In genomic region chr11:33387996-33388395, GRCh38 we compare ENCODE assay signal across 13 cellular contexts. TPM values are rescaled to one million over a fixed set of nuclear protein-coding genes. Genes with fewer than 3 reads are reported as not detected.
DNase-seq lines count a peak whose midpoint lies in the region; ATAC-seq and TF ChIP-seq lines count a peak whose summit lies in the region.
"Had no signal": no experiment of that assay in that cellular context is flagged by ENCODE, and none has a peak within 500 bp of the region (broad histone marks: within the 10 kb centered on the region; RNA-seq: fewer than 3 reads in every experiment).

No MANE protein-coding gene starts in this region.

- TF ChIP-seq CTCF in SK-N-SH (IDR thresholded peaks at IDR 0.05) (no peak), spleen (IDR thresholded peaks at IDR 0.05 in 8 of 11, conservative IDR thresholded peaks at IDR 0.05 in 3 of 11) (no peak)

- WGBS in mesenchymal stem cell = 96% methylated on average over 5 of the region's 5 CpGs
- 94% methylated on average over 5 of the region's 5 CpGs for WGBS in SK-N-SH (ENCODE audit: low lambda C conversion rate)
- WGBS in spleen, 5 donors = 50 to 68% (median 64%) methylated on average over 5 of the region's 5 CpGs

- H4K8ac ChIP-seq in mesenchymal stem cell (ENCODE audit: low read length) = no peak overlapping the region

- no peak overlapping the region for H2BK12ac ChIP-seq in mesenchymal stem cell (ENCODE audit: low read length in 2 of 2)

- H3K4me1 ChIP-seq in Karpas-422 (ENCODE audit: low read length) = peaks cover 53% of the 10 kb centered on the region
- H3K4me1 ChIP-seq in mesenchymal stem cell (ENCODE audit: control insufficient read depth, insufficient read depth, low read depth, low read length) = peaks cover 3% of the 10 kb centered on the region
- peaks cover 8% of the 10 kb centered on the region in 2 experiments; a peak in 3 of 4 replicates for H3K4me1 ChIP-seq in SK-N-SH (ENCODE audit: control insufficient read depth in 1 of 2, insufficient read depth in 2 of 2, low read depth in 1 of 2, low read length in 1 of 2)
- H3K4me1 ChIP-seq in spleen = peaks cover 0 to 35% (median 9%) of the 10 kb centered on the region in 6 donors
- H3K4me1 ChIP-seq: sigmoid colon had no signal

- H3K27me3 ChIP-seq in Karpas-422 (ENCODE audit: low read length) = no peaks in the 10 kb centered on the region
- H3K27me3 ChIP-seq in mesenchymal stem cell (ENCODE audit: control insufficient read depth in 1 of 2, insufficient read depth in 1 of 2, low read length in 2 of 2) = no peaks in the 10 kb centered on the region
- H3K27me3 ChIP-seq in SK-N-SH (ENCODE audit: insufficient read depth) = no peaks in the 10 kb centered on the region
- no peaks in the 10 kb centered on the region for H3K27me3 ChIP-seq in spleen (replicated peaks in 1 of 7)
- H3K27me3 ChIP-seq: sigmoid colon had no signal

- H3K9me2 ChIP-seq in Karpas-422 (replicated peaks; ENCODE audit: insufficient read depth, low read length) = no peaks in the 10 kb centered on the region
- no peaks in the 10 kb centered on the region for H3K9me2 ChIP-seq in SK-N-SH

- TF ChIP-seq EP300 in SK-N-SH (IDR thresholded peaks at IDR 0.05; ENCODE audit: borderline replicate concordance in 1 of 2, low read depth in 1 of 2, low read length in 1 of 2) = no peak

- peak; percentile 48 for DNase-seq in Karpas-422
- DNase-seq in mesenchymal stem cell = no peak
- DNase-seq in activated CD8-positive, alpha-beta memory T cell treated with anti-CD3 and anti-CD28 coated beads, Interleukin-2, amount 10 ng/mL, durations not matched to agents 7 days and 5 days = no peak
- no peak for DNase-seq in SK-N-SH
- no peak for DNase-seq in spleen
- no peak for DNase-seq in NCI-H1105 treated with DMSO at 0.1 percent for 48 hours (lab: John Stamatoyannopoulos, UW)
- DNase-seq: activated naive CD8-positive, alpha-beta T cell treated with anti-CD3 and anti-CD28 coated beads, Interleukin-2, amount 50 U/mL, for 24 hours; PC-9; sigmoid colon; T-helper 9 cell had no signal

- peak overlapping the region; percentile 66 for H3K4me2 ChIP-seq in Karpas-422 (ENCODE audit: low read depth, low read length, poor library complexity, severe bottlenecking)
- no peak overlapping the region for H3K4me2 ChIP-seq in mesenchymal stem cell (ENCODE audit: low read length, poor library complexity, severe bottlenecking)
- no peak overlapping the region for H3K4me2 ChIP-seq in SK-N-SH
- H3K4me2 ChIP-seq: PC-9 had no signal

- H3F3A ChIP-seq in SK-N-SH (replicated peaks; ENCODE audit: insufficient read depth) = peaks cover 33% of the 10 kb centered on the region

- no peaks in the 10 kb centered on the region for H3K36me3 Mint-ChIP-seq in activated CD8-positive, alpha-beta memory T cell treated with anti-CD3 and anti-CD28 coated beads, Interleukin-2, amount 10 ng/mL, durations not matched to agents 7 days and 5 days

- peaks cover 20% of the 10 kb centered on the region for H3K79me1 ChIP-seq in mesenchymal stem cell (replicated peaks; ENCODE audit: low read length, poor library complexity, severe bottlenecking)

- H3K79me2 ChIP-seq in Karpas-422 (ENCODE audit: low read length) (no peaks in the 10 kb centered on the region), SK-N-SH (ENCODE audit: insufficient read depth) (peaks cover 100% of the 10 kb centered on the region)

- H3K4me3 Mint-ChIP-seq in activated CD8-positive, alpha-beta memory T cell treated with anti-CD3 and anti-CD28 coated beads, Interleukin-2, amount 10 ng/mL, durations not matched to agents 7 days and 5 days = no peak overlapping the region
- H3K4me3 Mint-ChIP-seq: activated naive CD8-positive, alpha-beta T cell treated with anti-CD3 and anti-CD28 coated beads, Interleukin-2, amount 50 U/mL, for 24 hours had no signal

- no peak for TF ChIP-seq RAD21 in SK-N-SH (IDR thresholded peaks at IDR 0.05; ENCODE audit: low read length)

- ATAC-seq in GM18868 (IDR thresholded peaks at IDR 0.05; ENCODE audit: unreplicated experiment) (peak; percentile 55), HG02588 (IDR thresholded peaks at IDR 0.05; ENCODE audit: unreplicated experiment) (peak; percentile 43)
- ATAC-seq in activated CD8-positive, alpha-beta memory T cell treated with anti-CD3 and anti-CD28 coated beads, Interleukin-2, amount 10 ng/mL, durations not matched to agents 7 days and 5 days = no peak
- ATAC-seq: activated naive CD8-positive, alpha-beta T cell treated with anti-CD3 and anti-CD28 coated beads, Interleukin-2, amount 50 U/mL, for 24 hours had no signal

- H2AFZ ChIP-seq in Karpas-422 (ENCODE audit: low read length) = peak overlapping the region; percentile 33; the same call in 1 of the 2 replicates
- H2AFZ ChIP-seq in mesenchymal stem cell (ENCODE audit: low read depth, low read length) = no peak overlapping the region
- H2AFZ ChIP-seq in SK-N-SH (ENCODE audit: low read depth) = no peak overlapping the region
- H2AFZ ChIP-seq: PC-9 had no signal

- H3K27ac ChIP-seq in Karpas-422 (ENCODE audit: low read length) (peak overlapping the region; percentile 85), mesenchymal stem cell (ENCODE audit: low read length, poor library complexity, severe bottlenecking) (peak overlapping the region; percentile 58), SK-N-SH (ENCODE audit: low read depth in 2 of 2, low read length in 1 of 2) (no peak overlapping the region), spleen (peak overlapping the region in 4 of 8 donors; percentile 27 to 60 (median 36))
- H3K27ac ChIP-seq: PC-9, sigmoid colon had no signal

- intact Hi-C loops in spleen (cut with DNase I; ENCODE audit: low total_unique reads) = loop anchor here (10.0 kb wide), 1 partner anchor 157 kb away; no protein-coding TSS in a partner anchor

- no peak overlapping the region for H2AK5ac ChIP-seq in mesenchymal stem cell (ENCODE audit: low read length, severe bottlenecking)

- H2BK5ac ChIP-seq in mesenchymal stem cell (ENCODE audit: low read depth, low read length, poor library complexity, severe bottlenecking) = no peak overlapping the region

- no peak for TF ChIP-seq POLR2A in spleen (IDR thresholded peaks at IDR 0.05)

- peaks cover 5% of the 10 kb centered on the region; the same call in 1 of the 2 replicates for H3K36me3 ChIP-seq in Karpas-422 (ENCODE audit: insufficient read depth, low read length)
- H3K36me3 ChIP-seq in mesenchymal stem cell (ENCODE audit: control insufficient read depth in 1 of 2, insufficient read depth in 2 of 2, low read depth in 1 of 2, low read length in 2 of 2) = peaks cover 0 to 14% of the 10 kb centered on the region in 2 experiments
- H3K36me3 ChIP-seq in SK-N-SH (replicated peaks in 1 of 2; ENCODE audit: control insufficient read depth in 1 of 2, insufficient read depth in 2 of 2, low read length in 1 of 2) = peaks cover 4 to 24% of the 10 kb centered on the region in 2 experiments
- H3K36me3 ChIP-seq in spleen = no peaks in the 10 kb centered on the region
- H3K36me3 ChIP-seq: sigmoid colon had no signal

- H4K20me1 ChIP-seq in Karpas-422 (ENCODE audit: insufficient read depth, low read depth, low read length) (no peaks in the 10 kb centered on the region), SK-N-SH (ENCODE audit: insufficient read depth) (peaks cover 80% of the 10 kb centered on the region)

- H3K4me1 Mint-ChIP-seq in activated CD8-positive, alpha-beta memory T cell treated with anti-CD3 and anti-CD28 coated beads, Interleukin-2, amount 10 ng/mL, durations not matched to agents 7 days and 5 days = no peaks in the 10 kb centered on the region

- no peak overlapping the region for H2BK15ac ChIP-seq in mesenchymal stem cell (ENCODE audit: low read depth, poor library complexity, severe bottlenecking)

- H3K27ac Mint-ChIP-seq in activated CD8-positive, alpha-beta memory T cell treated with anti-CD3 and anti-CD28 coated beads, Interleukin-2, amount 10 ng/mL, durations not matched to agents 7 days and 5 days = no peak overlapping the region
- H3K27ac Mint-ChIP-seq: activated naive CD8-positive, alpha-beta T cell treated with anti-CD3 and anti-CD28 coated beads, Interleukin-2, amount 50 U/mL, for 24 hours had no signal

- 0 out of 2 replicates have a peak, but pooled peaks cover 4% of the 10 kb centered on the region for H3K9me3 ChIP-seq in Karpas-422 (ENCODE audit: low read length)
- peaks cover 10% of the 10 kb centered on the region for H3K9me3 ChIP-seq in mesenchymal stem cell (ENCODE audit: control insufficient read depth, low read length)
- peaks cover 6% of the 10 kb centered on the region for H3K9me3 ChIP-seq in SK-N-SH
- H3K9me3 ChIP-seq in spleen = peaks cover 0 to 16% (median 12%) of the 10 kb centered on the region in 8 donors

- H3K14ac ChIP-seq in mesenchymal stem cell (ENCODE audit: low read length in 2 of 2) = no peak overlapping the region

- H3K9me3 Mint-ChIP-seq in activated CD8-positive, alpha-beta memory T cell treated with anti-CD3 and anti-CD28 coated beads, Interleukin-2, amount 10 ng/mL, durations not matched to agents 7 days and 5 days (ENCODE audit: low read depth) = no peaks in the 10 kb centered on the region

- peaks cover 21% of the 10 kb centered on the region for H3K27me3 Mint-ChIP-seq in activated CD8-positive, alpha-beta memory T cell treated with anti-CD3 and anti-CD28 coated beads, Interleukin-2, amount 10 ng/mL, durations not matched to agents 7 days and 5 days

- no peak overlapping the region for H4K91ac ChIP-seq in mesenchymal stem cell (ENCODE audit: low read length)

- no peak overlapping the region for H2BK120ac ChIP-seq in mesenchymal stem cell (ENCODE audit: low read depth, low read length)

- H3K23ac ChIP-seq in mesenchymal stem cell (ENCODE audit: low read length in 2 of 2) = no peak overlapping the region

- CTCF ChIA-PET in activated CD8-positive, alpha-beta memory T cell treated with anti-CD3 and anti-CD28 coated beads, Interleukin-2, amount 10 ng/mL, durations not matched to agents 7 days and 5 days (lab: Charles Lee) = no interaction called here
- CTCF ChIA-PET in SK-N-SH (lab: Yijun Ruan, JAX) = no interaction called here

- no peak overlapping the region for H3K4ac ChIP-seq in mesenchymal stem cell (ENCODE audit: low read depth in 1 of 2, low read length in 2 of 2)

- POLR2A ChIA-PET in SK-N-SH (lab: Yijun Ruan, JAX) = no interaction called here

- H3K18ac ChIP-seq in mesenchymal stem cell (ENCODE audit: low read depth in 1 of 2, low read length in 2 of 2) = no peak overlapping the region

- H3K9ac ChIP-seq in Karpas-422 (ENCODE audit: low read length) (no peak overlapping the region), mesenchymal stem cell (ENCODE audit: low read length) (no peak overlapping the region), SK-N-SH (no peak overlapping the region)

- H3K4me3 ChIP-seq in Karpas-422 (ENCODE audit: low read length) (peak overlapping the region; percentile 42; the same call in 1 of the 2 replicates), mesenchymal stem cell (ENCODE audit: insufficient read depth in 1 of 2, low read depth in 1 of 2, low read length in 2 of 2) (no peak overlapping the region), SK-N-SH (ENCODE audit: low read depth in 2 of 2, low read length in 1 of 2) (no peak overlapping the region), spleen (no peak overlapping the region)
- H3K4me3 ChIP-seq: PC-9, sigmoid colon had no signal

RNA-seq across cellular contexts. Expression of gene KIAA1549L, which starts 12.1 kb away (rescaled TPM):
- total RNA-seq in Karpas-422 (2014; rRNA removed; shearing (Covaris generic); ENCODE audit: low replicate concordance) = 1.4 and 3.5 TPM in 2 replicates
- polyA plus RNA-seq in mesenchymal stem cell (2013, experiment 1 of 2) = 1.2 TPM
- polyA plus RNA-seq in mesenchymal stem cell (2013, experiment 2 of 2) = 1.1 TPM
- total RNA-seq in activated CD8-positive, alpha-beta memory T cell treated with anti-CD3 and anti-CD28 coated beads, Interleukin-2, amount 10 ng/mL, durations not matched to agents 7 days and 5 days = not detected
- 14.8 and 15.9 TPM in 2 replicates for polyA plus RNA-seq in SK-N-SH (2012; rRNA removed)
- polyA plus RNA-seq in SK-N-SH (2012; cell fraction: cytosol; rRNA removed) = 11.4 and 15.1 TPM in 2 replicates
- 12.6 and 16.6 TPM in 2 replicates for polyA plus RNA-seq in SK-N-SH (2012; cell fraction: nucleus; rRNA removed)
- total RNA-seq in spleen = under 1 TPM in 6 of 7 donors, not detected in 1; 0.03 to 0.12 (median 0.09) TPM
- under 1 TPM; under 0.01 to 0.09 (median 0.05) TPM for polyA plus RNA-seq in spleen
- total RNA-seq: activated CD8-positive, alpha-beta memory T cell treated with anti-CD3 and anti-CD28 coated beads for 36 hours had no signal

Comparison
In these comparisons a context has a peak if more than half of its experiments do, and no peak if none do; other contexts are left out.
1. H3K27ac ChIP-seq: peak in Karpas-422 (single experiment) and mesenchymal stem cell (single experiment); none in SK-N-SH (0 of 2).